ENCODE assay signal across 19 cellular contexts in genomic region chrX:12446342-12447075, GRCh38.
DNase-seq lines count a peak whose midpoint lies in the region; TF ChIP-seq lines count a peak whose summit lies in the region.
"Had no signal": no experiment of that assay in that cellular context is flagged by ENCODE, and none has a peak within 500 bp of the region (broad histone marks: within the 10 kb centered on the region; RNA-seq: fewer than 3 reads in every experiment).

No MANE protein-coding gene starts in this region.

- POLR2A ChIA-PET in AG04450 (lab: Yijun Ruan, JAX), result no interaction called here

- H3K27ac ChIP-seq in AG04450 (ENCODE audit: low read depth, low read length) (peak overlapping the region; percentile 85), WERI-Rb-1 (no peak overlapping the region)
- H3K27ac ChIP-seq: gastroesophageal sphincter, right lobe of liver had no signal

- CTCF ChIA-PET in AG04450 (lab: Charles Lee), result no interaction called here

- H3K9me3 ChIP-seq in AG04450 (ENCODE audit: control insufficient read depth, insufficient read depth, low read length) (no peaks in the 10 kb centered on the region), MG63 (no peaks in the 10 kb centered on the region), WERI-Rb-1 (ENCODE audit: severe bottlenecking) (no peaks in the 10 kb centered on the region)
- H3K9me3 ChIP-seq: A549, Caco-2, gastroesophageal sphincter, HAP-1, right lobe of liver had no signal

- no peak overlapping the region for H3K4me3 ChIP-seq in AG04450 (ENCODE audit: low read depth, low read length)
- H3K4me3 ChIP-seq in MG63, result no peak overlapping the region
- no peak overlapping the region for H3K4me3 ChIP-seq in foreskin fibroblast (ENCODE audit: low read depth in 1 of 2, low read length in 2 of 2)
- H3K4me3 ChIP-seq in WERI-Rb-1 (ENCODE audit: low read depth, low read length), result no peak overlapping the region
- H3K4me3 ChIP-seq: A549, gastroesophageal sphincter, HAP-1, right lobe of liver had no signal

- no peak for DNase-seq in AG04450 (ENCODE audit: low read depth, low spot score)
- DNase-seq in MG63, result peak; percentile 14
- DNase-seq in T1000 (lab: John Stamatoyannopoulos, UW), result peak; percentile 22
- peak; percentile 46 to 66 for DNase-seq in foreskin fibroblast
- DNase-seq in WERI-Rb-1, result no peak
- DNase-seq in NCI-H526 treated with DMSO at 0.1 percent for 48 hours (lab: John Stamatoyannopoulos, UW), result no peak
- DNase-seq in activated effector memory CD4-positive, alpha-beta T cell treated with Interleukin-2 at 50 U/mL for 16 hours, result no peak
- no peak for DNase-seq in NCI-H1694 treated with DMSO at 0.1 percent for 48 hours (lab: John Stamatoyannopoulos, UW)
- DNase-seq: activated CD4-positive, CD25-positive, alpha-beta regulatory T cell; activated naive CD4-positive, alpha-beta T cell treated with Interleukin-2 at 50 U/mL for 16 hours; Caco-2; mesendoderm; NCI-H2171; NK-92 treated with Interleukin-12 subunit alpha and Interleukin-12 subunit beta, amount 100 ng/mL, for 24 hours; right lobe of liver; stimulated activated CD4-positive, alpha-beta T cell treated with anti-CD3 and anti-CD28 coated beads, Interleukin-4, amount 100 ng/mL, for 4 hours had no signal

- TF ChIP-seq CTCF in AG04450 (IDR thresholded peaks at IDR 0.05; ENCODE audit: low read depth, low read length) (no peak), foreskin fibroblast (IDR thresholded peaks at IDR 0.05; ENCODE audit: low read depth, low read length) (no peak), WERI-Rb-1 (IDR thresholded peaks at IDR 0.05; ENCODE audit: low read depth, low read length) (no peak)

- H3K27me3 ChIP-seq in AG04450 (ENCODE audit: control insufficient read depth, insufficient read depth, low read length) (no peaks in the 10 kb centered on the region), MG63 (no peaks in the 10 kb centered on the region), WERI-Rb-1 (ENCODE audit: insufficient read depth, low read depth, severe bottlenecking) (peaks cover 38% of the 10 kb centered on the region)
- H3K27me3 ChIP-seq: gastroesophageal sphincter, right lobe of liver had no signal

- H3K36me3 ChIP-seq in MG63, result no peaks in the 10 kb centered on the region
- no peaks in the 10 kb centered on the region for H3K36me3 ChIP-seq in WERI-Rb-1
- H3K36me3 ChIP-seq: gastroesophageal sphincter, HAP-1, right lobe of liver had no signal

Comparison
In these comparisons a context has a peak if more than half of its experiments do, and no peak if none do; other contexts are left out.
1. DNase-seq: peak in MG63 (single experiment), T1000 (single experiment) and foreskin fibroblast (2 of 2); none in AG04450 (single experiment), WERI-Rb-1 (single experiment), NCI-H526 treated with DMSO at 0.1 percent for 48 hours (single experiment), activated effector memory CD4-positive, alpha-beta T cell treated with Interleukin-2 at 50 U/mL for 16 hours (single experiment) and NCI-H1694 treated with DMSO at 0.1 percent for 48 hours (single experiment).